In genomic region chr10:95832216-95833037, GRCh38 we compare ENCODE assay signal across 10 cellular contexts.
DNase-seq lines count a peak whose midpoint lies in the region; ATAC-seq and TF ChIP-seq lines count a peak whose summit lies in the region.
"Had no signal": no experiment of that assay in that cellular context is flagged by ENCODE, and none has a peak within 500 bp of the region (broad histone marks: within the 10 kb centered on the region; RNA-seq: fewer than 3 reads in every experiment).

No MANE protein-coding gene starts in this region.

- no peak overlapping the region for H2AFZ ChIP-seq in mammary epithelial cell (ENCODE audit: low read depth, low read length)

- no peaks in the 10 kb centered on the region for H3K36me3 Mint-ChIP-seq in CD8-positive, alpha-beta T cell
- H3K36me3 Mint-ChIP-seq: activated naive CD8-positive, alpha-beta T cell had no signal

- POLR2A ChIA-PET in CD8-positive, alpha-beta T cell (lab: Charles Lee): no interaction called here

- peak overlapping the region; percentile 41 for H3K27ac Mint-ChIP-seq in CD8-positive, alpha-beta T cell
- H3K27ac Mint-ChIP-seq: activated naive CD8-positive, alpha-beta T cell; nephron had no signal

- no peaks in the 10 kb centered on the region for H3K9me3 ChIP-seq in CD8-positive, alpha-beta T cell (ENCODE audit: low read length)
- H3K9me3 ChIP-seq in colonic mucosa (no peaks in the 10 kb centered on the region), mammary epithelial cell (replicated peaks; ENCODE audit: insufficient read depth, low read length) (no peaks in the 10 kb centered on the region)

- 71% methylated on average over 6 of the region's 6 CpGs for WGBS in mammary epithelial cell (ENCODE audit: low coverage, missing lambda C conversion rate)

- intact Hi-C loops in CD8-positive, alpha-beta T cell (cut with DNase I, micrococcal nuclease): no loop called here
- intact Hi-C loops in colonic mucosa (cut with DNase I): no loop called here
- intact Hi-C loops in posterior vena cava (cut with DNase I): no loop called here
- intact Hi-C loops in mammary epithelial cell (cut with micrococcal nuclease): no loop called here

- H3K4me2 ChIP-seq in mammary epithelial cell (ENCODE audit: insufficient read depth, low read depth, low read length): no peak overlapping the region

- no peaks in the 10 kb centered on the region for H3K36me3 ChIP-seq in CD8-positive, alpha-beta T cell (ENCODE audit: insufficient read depth, low read length)
- H3K36me3 ChIP-seq in colonic mucosa (no peaks in the 10 kb centered on the region), mammary epithelial cell (ENCODE audit: insufficient read depth, low read length) (no peaks in the 10 kb centered on the region)

- no peaks in the 10 kb centered on the region for H3K79me2 ChIP-seq in mammary epithelial cell (ENCODE audit: insufficient read depth, low read length)

- no peaks in the 10 kb centered on the region for H3K27me3 Mint-ChIP-seq in CD8-positive, alpha-beta T cell (ENCODE audit: low read depth)
- H3K27me3 Mint-ChIP-seq: activated naive CD8-positive, alpha-beta T cell had no signal

- no peaks in the 10 kb centered on the region for H4K20me1 ChIP-seq in mammary epithelial cell (ENCODE audit: insufficient read depth, low read length)

- H3K9ac ChIP-seq in colonic mucosa (ENCODE audit: low read depth in 2 of 2, low read length in 2 of 2): no peak overlapping the region
- H3K9ac ChIP-seq in mammary epithelial cell (ENCODE audit: insufficient read depth, low read length): no peak overlapping the region

- H3K4me1 ChIP-seq in CD8-positive, alpha-beta T cell (ENCODE audit: insufficient read depth, low read length): no peaks in the 10 kb centered on the region
- H3K4me1 ChIP-seq in colonic mucosa (no peaks in the 10 kb centered on the region), mammary epithelial cell (ENCODE audit: insufficient read depth, low read length) (no peaks in the 10 kb centered on the region)

- peak; percentile 88 for ATAC-seq in CD8-positive, alpha-beta T cell
- ATAC-seq in GM19372 (IDR thresholded peaks at IDR 0.05; ENCODE audit: low read depth, unreplicated experiment) (peak; percentile 78), HG03354 (IDR thresholded peaks at IDR 0.05; ENCODE audit: poor library complexity, severe bottlenecking, unreplicated experiment) (peak; percentile 82)

- H3K4me1 Mint-ChIP-seq in CD8-positive, alpha-beta T cell (ENCODE audit: low read depth): peaks cover 10% of the 10 kb centered on the region
- H3K4me1 Mint-ChIP-seq: nephron had no signal

- no peak overlapping the region for H3K27ac ChIP-seq in CD8-positive, alpha-beta T cell (ENCODE audit: low read depth, low read length)
- H3K27ac ChIP-seq in colonic mucosa (peak overlapping the region; percentile 22), mammary epithelial cell (ENCODE audit: insufficient read depth, low read depth, low read length) (no peak overlapping the region)

- no peaks in the 10 kb centered on the region for H3K27me3 ChIP-seq in CD8-positive, alpha-beta T cell (ENCODE audit: insufficient read depth, low read length)
- H3K27me3 ChIP-seq in colonic mucosa (no peaks in the 10 kb centered on the region), mammary epithelial cell (ENCODE audit: insufficient read depth, low read length) (no peaks in the 10 kb centered on the region)

- BruUV-seq in mammary epithelial cell (replicated peaks; lab: Mats Ljungman, UMichigan): no TSS peak

- H3K9me3 Mint-ChIP-seq in CD8-positive, alpha-beta T cell: no peaks in the 10 kb centered on the region
- H3K9me3 Mint-ChIP-seq: nephron had no signal

- CTCF ChIA-PET in CD8-positive, alpha-beta T cell (lab: Charles Lee): interaction anchor here (1.5 to 2.0 kb wide), 2 partner anchors 9 to 138 kb away, joined by 7 to 8 read pairs; partner anchors contain the start of gene TCTN3
- CTCF ChIA-PET in mammary epithelial cell (lab: Charles Lee; ENCODE audit: low non-redundant PET): no interaction called here

- in situ Hi-C loops in mammary epithelial cell (cut with MboI; ENCODE audit: low sequenced_read_pairs in 2 of 2): loop anchor here in 1 of 2 donors (10.0 kb wide), 1 partner anchor 138 kb away; the partner anchor contains the start of gene TCTN3

- TF ChIP-seq CTCF in CD8-positive, alpha-beta T cell (IDR thresholded peaks at IDR 0.05): no peak
- no peak for TF ChIP-seq CTCF in colonic mucosa (IDR thresholded peaks at IDR 0.05)
- no peak for TF ChIP-seq CTCF in mammary epithelial cell (conservative IDR thresholded peaks at IDR 0.05 in 1 of 2, IDR thresholded peaks at IDR 0.05 in 1 of 2; ENCODE audit: extremely low read depth in 1 of 2, insufficient read depth in 1 of 2, low read depth in 1 of 2, low read length in 2 of 2)

- no peak overlapping the region for H3K4me3 Mint-ChIP-seq in CD8-positive, alpha-beta T cell
- H3K4me3 Mint-ChIP-seq: activated naive CD8-positive, alpha-beta T cell; nephron had no signal

- peak in 4 of 7 experiments; percentile 6 to 67 (median 24) for DNase-seq in CD8-positive, alpha-beta T cell
- DNase-seq in colonic mucosa (no peak), AG08396 (ENCODE audit: low spot score) (no peak), posterior vena cava (ENCODE audit: low spot score) (no peak), NCI-H1092 treated with DMSO at 0.1 percent for 48 hours (lab: John Stamatoyannopoulos, UW) (no peak), mammary epithelial cell (no peak)

- H3K4me3 ChIP-seq in CD8-positive, alpha-beta T cell (ENCODE audit: low read depth, low read length): no peak overlapping the region
- H3K4me3 ChIP-seq in colonic mucosa (no peak overlapping the region), mammary epithelial cell (replicated peaks in 1 of 3; ENCODE audit: insufficient read depth in 1 of 3, low read depth in 2 of 3, low read length in 3 of 3) (no peak overlapping the region)

- dilution Hi-C loops in mammary epithelial cell (cut with HindIII; ENCODE audit: low sequenced_read_pairs): no loop called here

Comparison
In these comparisons a context has a peak if more than half of its experiments do, and no peak if none do; other contexts are left out.
1. DNase-seq: peak in CD8-positive, alpha-beta T cell (4 of 7); none in colonic mucosa (single experiment), AG08396 (single experiment), posterior vena cava (single experiment), NCI-H1092 treated with DMSO at 0.1 percent for 48 hours (single experiment) and mammary epithelial cell (single experiment).
2. Peak in every context shown above with its lines, with median percentiles within 50 percentile points of each other: ATAC-seq.